ENCODE assay signal across 8 cellular contexts in the genomic region with DNA sequence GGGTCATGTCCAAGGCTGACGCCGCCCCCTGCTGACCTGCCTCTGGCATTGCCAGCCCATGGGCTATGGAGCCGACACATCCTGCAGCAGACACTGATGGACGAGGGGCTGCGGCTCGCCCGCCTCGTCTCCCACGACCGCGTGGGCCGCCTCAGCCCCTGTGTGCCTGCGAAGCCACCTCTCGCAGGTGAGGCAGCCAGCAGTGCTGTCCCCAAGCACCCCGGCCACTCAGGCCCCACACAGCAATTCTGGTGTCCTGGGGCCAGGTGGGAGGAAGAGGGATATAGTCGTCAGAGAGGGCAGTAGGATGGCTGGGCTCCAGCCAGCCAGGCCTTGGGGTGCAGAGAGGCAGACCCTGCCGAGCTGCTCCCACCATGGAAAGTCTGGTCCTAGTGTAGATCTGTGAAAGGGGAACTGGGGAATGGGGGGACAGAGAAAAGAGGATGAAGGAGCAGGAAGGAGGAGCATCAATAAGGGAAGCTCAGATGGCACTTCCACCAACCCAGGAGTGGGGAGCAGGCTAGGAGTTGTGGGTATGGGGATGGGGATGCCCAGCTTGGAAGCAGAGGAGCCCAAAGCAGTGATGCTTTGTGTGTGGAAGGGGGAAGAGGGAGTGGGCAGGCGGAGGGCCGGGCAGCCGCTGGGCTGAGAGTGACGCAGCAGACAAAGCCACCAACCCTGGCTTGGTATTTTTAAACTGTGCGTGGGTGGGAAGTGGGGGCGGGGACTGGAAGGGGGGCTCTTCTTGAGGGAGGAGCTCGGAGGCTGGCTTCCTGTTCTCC. TPM values are rescaled to one million over a fixed set of nuclear protein-coding genes. Genes with fewer than 3 reads are reported as not detected.
DNase-seq lines count a peak whose midpoint lies in the region; TF ChIP-seq lines count a peak whose summit lies in the region.

No MANE protein-coding gene starts in this region.

- peak overlapping the region; percentile 28 for H3K18ac ChIP-seq in mesendoderm (ENCODE audit: low read length)

- H3K9ac ChIP-seq in mesendoderm (ENCODE audit: low read length) = peak overlapping the region; percentile 61

- intact Hi-C loops in dorsolateral prefrontal cortex (cut with DNase I) = no loop called here

- H4K5ac ChIP-seq in mesendoderm (ENCODE audit: low read length) = no peak overlapping the region

- peak overlapping the region; percentile 71 for H3K56ac ChIP-seq in mesendoderm (ENCODE audit: low read length)

- H2BK15ac ChIP-seq in mesendoderm (replicated peaks; ENCODE audit: low read depth) = no peak overlapping the region

- H2BK120ac ChIP-seq in mesendoderm (ENCODE audit: low read depth, low read length) = no peak overlapping the region

- peak; percentile 88 for DNase-seq in GM10266 (ENCODE audit: extremely low spot score)
- DNase-seq in activated CD4-positive, alpha-beta T cell treated with anti-CD3 and anti-CD28 coated beads for 48 hours = peak; percentile 77
- DNase-seq in dorsolateral prefrontal cortex = peak in 8 of 10 donors; percentile 42 to 81 (median 70)
- DNase-seq in mesendoderm = peak; percentile 75
- DNase-seq in stimulated activated CD8-positive, alpha-beta memory T cell treated with anti-CD3 and anti-CD28 coated beads, Interleukin-4, amount 100 ng/mL, for 48 hours = peak; percentile 86
- DNase-seq in SW480 (ENCODE audit: low spot score) = no peak
- no peak for DNase-seq in NCI-H1436 treated with DMSO at 0.1 percent for 48 hours (lab: John Stamatoyannopoulos, UW)

- H3K4me3 ChIP-seq in dorsolateral prefrontal cortex (peak overlapping the region in 20 of 59 donors; percentile 4 to 89 (median 20)), mesendoderm (ENCODE audit: low read length) (no peak overlapping the region)

- H3K23ac ChIP-seq in mesendoderm (ENCODE audit: low read length) = peak overlapping the region; percentile 31

- H3K27me3 ChIP-seq in dorsolateral prefrontal cortex = no peaks in the 10 kb centered on the region
- H3K27me3 ChIP-seq in mesendoderm (ENCODE audit: insufficient read depth, low read length, poor library complexity) = no peaks in the 10 kb centered on the region

- peaks cover 6% of the 10 kb centered on the region for H3K79me1 ChIP-seq in mesendoderm (ENCODE audit: low read length)

- H3K36me3 ChIP-seq in mesendoderm (ENCODE audit: control insufficient read depth, insufficient read depth, low read length) = peaks cover 11% of the 10 kb centered on the region

- H3K4ac ChIP-seq in mesendoderm (ENCODE audit: low read depth, low read length) = no peak overlapping the region

- peaks cover 7% of the 10 kb centered on the region for H3K4me1 ChIP-seq in mesendoderm (ENCODE audit: control insufficient read depth, low read depth, low read length)

- peak; percentile 87 for TF ChIP-seq RAD21 in Ishikawa (IDR thresholded peaks at IDR 0.05; ENCODE audit: low read depth)

- H2BK5ac ChIP-seq in mesendoderm (ENCODE audit: low read length) = peak overlapping the region; percentile 9

- TF ChIP-seq CTCF in GM10266 (IDR thresholded peaks at IDR 0.05; ENCODE audit: control insufficient read depth, insufficient read depth, low read depth, missing control alignments) (peak; percentile 83), dorsolateral prefrontal cortex (IDR thresholded peaks at IDR 0.05 in 54 of 56, conservative IDR thresholded peaks at IDR 0.05 in 2 of 56; ENCODE audit: low read depth in 1 of 56, partially characterized antibody in 56 of 56) (peak in 48 of 56 donors; percentile 13 to 53 (median 38))

- H4K8ac ChIP-seq in mesendoderm (ENCODE audit: low read depth, low read length) = no peak overlapping the region

- H3K79me2 ChIP-seq in mesendoderm (ENCODE audit: control insufficient read depth, insufficient read depth, low read length) = peaks cover 8% of the 10 kb centered on the region

- H2AK5ac ChIP-seq in mesendoderm (ENCODE audit: low read length) = peak overlapping the region; percentile 79

- TF ChIP-seq EP300 in Ishikawa (IDR thresholded peaks at IDR 0.05; ENCODE audit: borderline replicate concordance) = no peak

- H3K4me2 ChIP-seq in mesendoderm (ENCODE audit: low read length) = no peak overlapping the region

- H3K27ac ChIP-seq in dorsolateral prefrontal cortex (peak overlapping the region in 57 of 59 donors; percentile 22 to 99 (median 82)), mesendoderm (ENCODE audit: low read depth, low read length) (peak overlapping the region; percentile 35)

- no CpG with 5 or more reads among the region's 24 CpGs for WGBS in mesendoderm (ENCODE audit: extremely low coverage, insufficient coverage, low lambda C conversion rate)

TF ChIP-seq in Ishikawa, 13 proteins besides CTCF, POLR2A, EP300 and RAD21:
- TF ChIP-seq EGR1 (IDR thresholded peaks at IDR 0.05) (peak; percentile 98), TEAD4 (IDR thresholded peaks at IDR 0.05) (no peak), ZBTB7A (IDR thresholded peaks at IDR 0.05; ENCODE audit: low read depth) (peak; percentile 82)
TF ChIP-seq in Ishikawa: peak in this region for 2.

RNA-seq across cellular contexts. Expression of gene NAB2, which starts 4.7 kb away (rescaled TPM):
- total RNA-seq in dorsolateral prefrontal cortex = 10 to 100 TPM; 15.3 to 64.0 (median 32.6) TPM
- polyA plus RNA-seq in mesendoderm (2013, experiment 1 of 2) = 10.0 TPM
- 9.5 TPM for polyA plus RNA-seq in mesendoderm (2013, experiment 2 of 2)

RNA-seq across cellular contexts. Expression of gene NEMP1, which starts 15.0 kb away (rescaled TPM):
- 10 to 100 TPM in 52 of 120 experiments, 1 to 10 TPM in 68; 5.4 to 18.4 (median 9.6) TPM for total RNA-seq in dorsolateral prefrontal cortex
- polyA plus RNA-seq in mesendoderm (2013, experiment 1 of 2) = 14.8 TPM
- polyA plus RNA-seq in mesendoderm (2013, experiment 2 of 2) = 14.9 TPM

RNA-seq across cellular contexts. Expression of gene STAT6, which starts 17.6 kb away (rescaled TPM):
- total RNA-seq in dorsolateral prefrontal cortex = 10 to 100 TPM; 30.1 to 85.6 (median 49.8) TPM
- polyA plus RNA-seq in mesendoderm (2013, experiment 1 of 2) = 22.6 TPM
- 22.2 TPM for polyA plus RNA-seq in mesendoderm (2013, experiment 2 of 2)

RNA-seq across cellular contexts. Expression of gene LRP1, which starts 34.7 kb away (rescaled TPM):
- 100 to 1,000 TPM; 152 to 428 (median 234) TPM for total RNA-seq in dorsolateral prefrontal cortex
- 16.1 TPM for polyA plus RNA-seq in mesendoderm (2013, experiment 1 of 2)
- polyA plus RNA-seq in mesendoderm (2013, experiment 2 of 2) = 15.2 TPM

RNA-seq across cellular contexts. Expression of gene MYO1A, which starts 43.7 kb away (rescaled TPM):
- total RNA-seq in dorsolateral prefrontal cortex = 1 to 10 TPM in 42 of 120 experiments, under 1 TPM in 65, not detected in 13; 0.13 to 3.6 (median 0.84) TPM
- polyA plus RNA-seq in mesendoderm (2013, experiment 1 of 2) = 0.07 TPM
- polyA plus RNA-seq in mesendoderm (2013, experiment 2 of 2) = 0.07 TPM

Comparison
In these comparisons a context has a peak if more than half of its experiments do, and no peak if none do; other contexts are left out.
1. DNase-seq: peak in GM10266 (single experiment), activated CD4-positive, alpha-beta T cell treated with anti-CD3 and anti-CD28 coated beads for 48 hours (single experiment), dorsolateral prefrontal cortex (8 of 10), mesendoderm (single experiment) and stimulated activated CD8-positive, alpha-beta memory T cell treated with anti-CD3 and anti-CD28 coated beads, Interleukin-4, amount 100 ng/mL, for 48 hours (single experiment); none in SW480 (single experiment) and NCI-H1436 treated with DMSO at 0.1 percent for 48 hours (single experiment).